In the genomic region with DNA sequence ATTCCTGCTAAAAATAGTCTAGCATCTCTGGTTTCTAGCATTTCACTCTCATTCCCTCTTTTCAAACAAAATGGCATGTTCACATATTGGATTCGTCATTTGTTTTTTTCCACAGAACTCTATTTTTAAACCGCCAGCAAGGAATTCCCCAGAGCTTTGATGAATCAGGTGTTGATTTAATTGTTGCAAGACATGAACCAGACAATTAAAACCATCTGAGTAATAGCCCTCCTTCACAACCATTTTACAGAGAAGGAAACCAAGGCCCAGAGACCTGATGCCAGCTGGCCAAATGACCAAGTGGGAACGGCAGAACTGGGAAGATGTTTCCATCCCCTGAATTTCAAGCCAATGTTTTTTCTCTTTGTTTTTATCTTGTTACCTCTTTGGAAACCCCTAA, we compare ENCODE assay signal across 13 cellular contexts.
"Had no signal": no experiment of that assay in that cellular context is flagged by ENCODE, and none has a peak within 500 bp of the region (broad histone marks: within the 10 kb centered on the region; RNA-seq: fewer than 3 reads in every experiment).

No MANE protein-coding gene starts in this region.

- H3K27ac ChIP-seq: adrenal gland, body of pancreas, thoracic aorta had no signal

- FAIRE-seq: keratinocyte had no signal

- H3K9me3 ChIP-seq: adrenal gland, body of pancreas, thoracic aorta had no signal

- H3K4me3 ChIP-seq: adrenal gland, body of pancreas, thoracic aorta had no signal

- H3K36me3 ChIP-seq: adrenal gland, thoracic aorta had no signal

- DNase-seq: activated CD4-positive, alpha-beta T cell treated with anti-CD3 and anti-CD28 coated beads, Interleukin-2, amount 10 ng/mL, durations not matched to agents 7 days and 5 days; activated CD4-positive, CD25-positive, alpha-beta regulatory T cell; activated naive CD4-positive, alpha-beta T cell treated with anti-CD3 and anti-CD28 coated beads for 36 hours; activated T-cell treated with anti-CD3 and anti-CD28 coated beads for 4 hours; adrenal gland; body of pancreas; cerebellar nuclear complex; endodermal cell; left ventricle myocardium superior; stimulated activated CD4-positive, alpha-beta T cell treated with anti-CD3 and anti-CD28 coated beads, Interleukin-15, amount 100 ng/mL, for 24 hours; stimulated activated CD4-positive, alpha-beta T cell treated with anti-CD3 and anti-CD28 coated beads, Interleukin-4, amount 100 ng/mL, for 24 hours had no signal

- H3K4me1 ChIP-seq: adrenal gland, body of pancreas had no signal
